In genomic region chr14:96568646-96569045, GRCh38 we compare ENCODE assay signal across 20 cellular contexts.
A peak's percentile ranks its signal among the peaks of the same experiment; 100 is the strongest.
DNase-seq lines count a peak whose midpoint lies in the region; TF ChIP-seq lines count a peak whose summit lies in the region.
"Had no signal": no experiment of that assay in that cellular context is flagged by ENCODE, and none has a peak within 500 bp of the region (broad histone marks: within the 10 kb centered on the region; RNA-seq: fewer than 3 reads in every experiment).

No MANE protein-coding gene starts in this region.

- H3K27me3 ChIP-seq in A673 (replicated peaks; ENCODE audit: insufficient read depth, low read depth, low read length, poor library complexity) (no peaks in the 10 kb centered on the region), adipocyte (replicated peaks; ENCODE audit: control insufficient read depth, insufficient read depth, low read length) (no peaks in the 10 kb centered on the region)

- no peak for TF ChIP-seq CTCF in A673 (conservative IDR thresholded peaks at IDR 0.05; ENCODE audit: low read depth, low read length)

- peaks cover 21% of the 10 kb centered on the region for H3K36me3 ChIP-seq in A673 (ENCODE audit: insufficient read depth, low read length, poor library complexity, severe bottlenecking)
- H3K36me3 ChIP-seq in adipocyte (ENCODE audit: control insufficient read depth, insufficient read depth, low read length, severe bottlenecking), result peaks cover 33% of the 10 kb centered on the region

- intact Hi-C loops in A673 (cut with micrococcal nuclease; ENCODE audit: unreplicated experiment), result loop anchor here (5.0 kb wide), 2 partner anchors 174 to 284 kb away; no protein-coding TSS in a partner anchor

- CTCF ChIA-PET in A673 (lab: Charles Lee), result no interaction called here

- H3K4me1 ChIP-seq in A673 (ENCODE audit: insufficient read depth, low read length, poor library complexity, severe bottlenecking) (peaks cover 53% of the 10 kb centered on the region), adipocyte (ENCODE audit: control insufficient read depth, insufficient read depth, low read length) (peaks cover 34% of the 10 kb centered on the region)

- peak overlapping the region; percentile 39 for H3K27ac ChIP-seq in A673 (ENCODE audit: low read depth, low read length, poor library complexity, severe bottlenecking)
- H3K27ac ChIP-seq: 22Rv1, A549, C4-2B, HL-60, KMS-11 had no signal

- H3K9me3 ChIP-seq in A673 (ENCODE audit: low read depth, low read length, poor library complexity, severe bottlenecking) (no peaks in the 10 kb centered on the region), adipocyte (ENCODE audit: control insufficient read depth, low read length) (no peaks in the 10 kb centered on the region)
- H3K9me3 ChIP-seq: A549 had no signal

- H3K9ac ChIP-seq in adipocyte (ENCODE audit: low read length), result peak overlapping the region; percentile 57
- H3K9ac ChIP-seq: KMS-11 had no signal

- no peak overlapping the region for H3K4me3 ChIP-seq in A673 (ENCODE audit: low read depth, low read length, poor library complexity, severe bottlenecking)
- no peak overlapping the region for H3K4me3 ChIP-seq in adipocyte (ENCODE audit: low read length)
- H3K4me3 ChIP-seq: A549, GM23338 had no signal

- BruUV-seq in A673 (replicated peaks; lab: Mats Ljungman, UMichigan), result no TSS peak

- DNase-seq in A673 (ENCODE audit: low spot score) (no peak), GM03348 (ENCODE audit: low spot score) (peak; percentile 31), adipocyte (ENCODE audit: low read depth) (peak; percentile 18), fibroblast of peridontal ligament (ENCODE audit: extremely low read depth) (peak; percentile 18), HK-2 (ENCODE audit: unreplicated experiment) (no peak), AG08395 (ENCODE audit: low spot score) (no peak)
- DNase-seq in activated CD8-positive, alpha-beta memory T cell treated with anti-CD3 and anti-CD28 coated beads, Interleukin-2, amount 50 U/mL, for 48 hours, result no peak
- DNase-seq: AML-193; Calu3; CD4-positive, alpha-beta memory T cell; DMS 273 treated with DMSO at 0.1 percent for 48 hours; DMS53; DND-41; HCEC 1CT had no signal

- POLR2A ChIA-PET in A673 (lab: Charles Lee; ENCODE audit: low non-redundant PET), result no interaction called here

Comparison
In these comparisons a context has a peak if more than half of its experiments do, and no peak if none do; other contexts are left out.
1. DNase-seq: peak in GM03348 (single experiment), adipocyte (single experiment) and fibroblast of peridontal ligament (single experiment); none in A673 (single experiment), HK-2 (single experiment), activated CD8-positive, alpha-beta memory T cell treated with anti-CD3 and anti-CD28 coated beads, Interleukin-2, amount 50 U/mL, for 48 hours (single experiment) and AG08395 (single experiment).